31 cellular contexts compared by ENCODE assay signal in the genomic region with DNA sequence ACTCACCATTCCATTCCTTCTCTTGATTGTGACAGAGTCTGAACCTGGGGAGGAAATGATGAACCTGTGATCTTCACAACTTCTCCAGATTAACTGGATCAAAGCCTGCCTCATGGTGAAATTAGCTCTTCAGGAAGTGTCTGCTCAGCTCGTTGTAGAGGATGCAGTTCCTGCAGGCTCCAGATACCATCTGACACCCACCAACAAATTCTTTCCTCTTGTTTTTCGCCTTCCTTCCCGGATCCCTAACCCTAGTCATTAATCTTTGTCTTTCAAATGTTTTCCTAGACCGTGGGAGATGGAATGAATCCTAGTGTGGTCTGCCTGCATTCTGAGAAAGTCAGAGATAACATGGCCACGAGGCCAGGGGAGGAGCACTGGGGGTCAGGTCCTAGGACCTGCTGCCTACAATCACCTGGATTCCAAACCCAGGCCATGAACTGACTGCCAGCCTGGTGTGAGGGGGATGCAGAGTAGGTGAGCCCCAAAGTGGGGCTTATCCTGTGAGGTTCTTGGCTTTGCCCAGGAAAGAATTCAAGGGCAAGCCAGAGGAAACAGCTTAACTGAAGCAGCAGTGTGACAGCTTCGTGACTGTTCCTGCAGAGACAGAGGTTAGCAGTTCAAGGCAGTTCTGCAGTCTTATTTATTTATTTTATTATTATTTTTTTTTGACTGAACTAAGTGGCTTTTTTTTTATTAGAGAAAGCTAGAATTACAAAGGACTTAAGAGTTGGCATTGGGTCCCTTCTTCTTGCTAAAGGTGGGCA.
DNase-seq lines count a peak whose midpoint lies in the region; ATAC-seq and TF ChIP-seq lines count a peak whose summit lies in the region.
"Had no signal": no experiment of that assay in that cellular context is flagged by ENCODE, and none has a peak within 500 bp of the region (broad histone marks: within the 10 kb centered on the region; RNA-seq: fewer than 3 reads in every experiment).

No MANE protein-coding gene starts in this region.

- H3K4me3 ChIP-seq in Loucy (ENCODE audit: low read length, poor library complexity, severe bottlenecking): no peak overlapping the region
- H3K4me3 ChIP-seq in fibroblast of pulmonary artery (replicated peaks; ENCODE audit: low read depth, low read length): no peak overlapping the region
- no peak overlapping the region for H3K4me3 ChIP-seq in neuronal stem cell (ENCODE audit: low read length in 2 of 2)
- no peak overlapping the region for H3K4me3 ChIP-seq in MG63
- H3K4me3 ChIP-seq in mucosa of descending colon: no peak overlapping the region
- H3K4me3 ChIP-seq: dorsolateral prefrontal cortex, SJCRH30, suprapubic skin had no signal

- H3K4me1 ChIP-seq in Loucy (ENCODE audit: insufficient read depth, low read length, poor library complexity, severe bottlenecking) (peaks cover 12% of the 10 kb centered on the region), neuronal stem cell (ENCODE audit: control insufficient read depth in 2 of 2, insufficient read depth in 1 of 2, low read depth in 1 of 2, low read length in 2 of 2) (peaks cover 0 to 4% of the 10 kb centered on the region in 2 donors), mucosa of descending colon (ENCODE audit: low read depth) (no peaks in the 10 kb centered on the region)
- H3K4me1 ChIP-seq: parathyroid adenoma, SJCRH30 had no signal

- no peaks in the 10 kb centered on the region for H3F3A ChIP-seq in Loucy (ENCODE audit: low read depth)

- no peaks in the 10 kb centered on the region for H4K20me1 ChIP-seq in Loucy (ENCODE audit: insufficient read depth, low read length, poor library complexity, severe bottlenecking)

- no peak overlapping the region for H2BK120ac ChIP-seq in neuronal stem cell (ENCODE audit: low read depth, low read length)

- intact Hi-C loops in activated CD4-positive, alpha-beta T cell treated with anti-CD3 and anti-CD28 coated beads for 36 hours (cut with DNase I, micrococcal nuclease): no loop called here
- intact Hi-C loops in mucosa of descending colon (cut with DNase I, micrococcal nuclease): no loop called here

- WGBS in neuronal stem cell (ENCODE audit: extremely low coverage in 2 of 2, insufficient read length in 2 of 2, insufficient replicate concordance in 1 of 2), 2 donors: no CpG with 5 or more reads among the region's 6 CpGs

- H3K23ac ChIP-seq in neuronal stem cell (ENCODE audit: low read depth, low read length, poor library complexity): no peak overlapping the region

- no peak overlapping the region for H2BK15ac ChIP-seq in neuronal stem cell (ENCODE audit: low read length)

- ATAC-seq in activated CD4-positive, alpha-beta T cell treated with anti-CD3 and anti-CD28 coated beads for 36 hours: no peak
- ATAC-seq in HG03097 (IDR thresholded peaks at IDR 0.05; ENCODE audit: low FRiP score, unreplicated experiment) (no peak), mucosa of descending colon (no peak)
- ATAC-seq: activated CD4-positive, CD25-positive, alpha-beta regulatory T cell treated with anti-CD3 and anti-CD28 coated beads, Interleukin-2, amount 50 U/mL, for 24 hours; activated T-helper 17 cell treated with anti-CD3 and anti-CD28 coated beads, Interleukin-2, amount 50 U/mL, for 72 hours; left ventricle myocardium superior; natural killer cell treated with Interleukin-12 subunit alpha and Interleukin-12 subunit beta and Interleukin-15 and Interleukin-18, amount 100 ng/mL, for 72 hours; stimulated activated effector memory CD8-positive, alpha-beta T cell treated with anti-CD3 and anti-CD28 coated beads, Interleukin-12 subunit alpha, Interleukin-12 subunit beta, amount 100 ng/mL, for 72 hours had no signal

- H3K27ac ChIP-seq in neuronal stem cell (replicated peaks; ENCODE audit: low read length): no peak overlapping the region
- H3K27ac ChIP-seq: 22Rv1, dorsolateral prefrontal cortex, parathyroid adenoma, SJCRH30, suprapubic skin had no signal

- H3K14ac ChIP-seq in neuronal stem cell (ENCODE audit: low read length): no peak overlapping the region

- no peak overlapping the region for H2BK5ac ChIP-seq in neuronal stem cell (ENCODE audit: low read length)

- no peaks in the 10 kb centered on the region for H3K36me3 Mint-ChIP-seq in activated CD4-positive, alpha-beta T cell treated with anti-CD3 and anti-CD28 coated beads for 36 hours (ENCODE audit: low read depth)
- H3K36me3 Mint-ChIP-seq: brain; immature natural killer cell; natural killer cell treated with Interleukin-12 subunit alpha and Interleukin-12 subunit beta and Interleukin-15 and Interleukin-18, amount 100 ng/mL, for 72 hours; stimulated activated effector memory CD8-positive, alpha-beta T cell treated with anti-CD3 and anti-CD28 coated beads, Interleukin-12 subunit alpha, Interleukin-12 subunit beta, amount 100 ng/mL, for 72 hours had no signal

- peaks cover 2% of the 10 kb centered on the region for H3K27me3 Mint-ChIP-seq in activated CD4-positive, alpha-beta T cell treated with anti-CD3 and anti-CD28 coated beads for 36 hours

- POLR2A ChIA-PET in activated CD4-positive, alpha-beta T cell treated with anti-CD3 and anti-CD28 coated beads for 36 hours (lab: Charles Lee): no interaction called here

- no peaks in the 10 kb centered on the region for H3K79me1 ChIP-seq in neuronal stem cell (ENCODE audit: low read depth, low read length)

- H3K27me3 ChIP-seq in Loucy (ENCODE audit: insufficient read depth, low read length, poor library complexity, severe bottlenecking) (no peaks in the 10 kb centered on the region), neuronal stem cell (ENCODE audit: control insufficient read depth in 3 of 3, insufficient read depth in 3 of 3, low read depth in 1 of 3, low read length in 3 of 3) (peaks cover 0 to 18% (median 0%) of the 10 kb centered on the region in 3 experiments), MG63 (no peaks in the 10 kb centered on the region; the same call in 1 of the 2 replicates)
- H3K27me3 ChIP-seq: SJCRH30, suprapubic skin had no signal

- no peaks in the 10 kb centered on the region for H3K79me2 ChIP-seq in Loucy (ENCODE audit: insufficient read depth, low read length)
- H3K79me2 ChIP-seq: parathyroid adenoma had no signal

- H3K9me3 Mint-ChIP-seq in activated CD4-positive, alpha-beta T cell treated with anti-CD3 and anti-CD28 coated beads for 36 hours (ENCODE audit: low read depth): no peaks in the 10 kb centered on the region
- H3K9me3 Mint-ChIP-seq: activated CD4-positive, alpha-beta memory T cell treated with anti-CD3 and anti-CD28 coated beads, Interleukin-2, amount 10 ng/mL, durations not matched to agents 7 days and 5 days; activated T-helper 17 cell treated with anti-CD3 and anti-CD28 coated beads, Interleukin-2, amount 50 U/mL, for 72 hours; CD8-positive, alpha-beta memory T cell; H9; immature natural killer cell; natural killer cell treated with Interleukin-12 subunit alpha and Interleukin-12 subunit beta and Interleukin-15 and Interleukin-18, amount 100 ng/mL, for 72 hours; stimulated activated effector memory CD8-positive, alpha-beta T cell treated with anti-CD3 and anti-CD28 coated beads, Interleukin-12 subunit alpha, Interleukin-12 subunit beta, amount 100 ng/mL, for 72 hours had no signal

- H2AK5ac ChIP-seq in neuronal stem cell (ENCODE audit: low read depth, low read length): peak overlapping the region; percentile 60

- DNase-seq in activated CD4-positive, alpha-beta T cell treated with anti-CD3 and anti-CD28 coated beads for 36 hours: no peak
- DNase-seq in activated CD4-positive, alpha-beta T cell treated with anti-CD3 and anti-CD28 coated beads, Interleukin-2, amount 50 U/mL, for 4 hours: no peak
- peak; percentile 2 for DNase-seq in fibroblast of pulmonary artery (ENCODE audit: low read depth)
- no peak for DNase-seq in neuronal stem cell (ENCODE audit: low spot score)
- DNase-seq in MG63: no peak
- DNase-seq in mucosa of descending colon: no peak
- DNase-seq: activated CD4-positive, alpha-beta memory T cell treated with anti-CD3 and anti-CD28 coated beads, Interleukin-2, amount 10 ng/mL, durations not matched to agents 7 days and 5 days; CD8-positive, alpha-beta memory T cell; dorsolateral prefrontal cortex; H9; hypothalamus; immature natural killer cell; left ventricle myocardium superior; midbrain; NCI-H1417 treated with DMSO at 0.1 percent for 48 hours; NCI-H2081 treated with DMSO at 0.1 percent for 48 hours; NCI-H345; NCI-H748 treated with DMSO at 0.1 percent for 48 hours; SJCRH30; stimulated activated CD4-positive, alpha-beta T cell treated with anti-CD3 and anti-CD28 coated beads, Interleukin-4, amount 100 ng/mL, for 24 hours; T-helper 1 cell had no signal

- H3K4me1 Mint-ChIP-seq in activated CD4-positive, alpha-beta T cell treated with anti-CD3 and anti-CD28 coated beads for 36 hours: peaks cover 13% of the 10 kb centered on the region
- H3K4me1 Mint-ChIP-seq: brain; immature natural killer cell; stimulated activated effector memory CD8-positive, alpha-beta T cell treated with anti-CD3 and anti-CD28 coated beads, Interleukin-12 subunit alpha, Interleukin-12 subunit beta, amount 100 ng/mL, for 72 hours had no signal

- no peak overlapping the region for H2BK12ac ChIP-seq in neuronal stem cell (ENCODE audit: low read length)

- H3K4me3 Mint-ChIP-seq in activated CD4-positive, alpha-beta T cell treated with anti-CD3 and anti-CD28 coated beads for 36 hours: no peak overlapping the region
- H3K4me3 Mint-ChIP-seq: activated CD4-positive, alpha-beta memory T cell treated with anti-CD3 and anti-CD28 coated beads, Interleukin-2, amount 10 ng/mL, durations not matched to agents 7 days and 5 days; activated T-helper 17 cell treated with anti-CD3 and anti-CD28 coated beads, Interleukin-2, amount 50 U/mL, for 72 hours; brain; CD8-positive, alpha-beta memory T cell; H9; immature natural killer cell; natural killer cell treated with Interleukin-12 subunit alpha and Interleukin-12 subunit beta and Interleukin-15 and Interleukin-18, amount 100 ng/mL, for 72 hours; stimulated activated effector memory CD8-positive, alpha-beta T cell treated with anti-CD3 and anti-CD28 coated beads, Interleukin-12 subunit alpha, Interleukin-12 subunit beta, amount 100 ng/mL, for 72 hours had no signal

- H3K4me2 ChIP-seq in Loucy (ENCODE audit: low read depth, low read length, poor library complexity, severe bottlenecking) (no peak overlapping the region), neuronal stem cell (ENCODE audit: insufficient read depth, low read length, poor library complexity, severe bottlenecking) (no peak overlapping the region)

- H3K9ac ChIP-seq in Loucy (ENCODE audit: low read depth, low read length, poor library complexity, severe bottlenecking) (no peak overlapping the region), neuronal stem cell (ENCODE audit: low read depth, low read length, poor library complexity) (no peak overlapping the region)
- H3K9ac ChIP-seq: parathyroid adenoma had no signal

- no peak for TF ChIP-seq CTCF in Loucy (conservative IDR thresholded peaks at IDR 0.05; ENCODE audit: low read length)
- TF ChIP-seq CTCF in fibroblast of pulmonary artery (IDR thresholded peaks at IDR 0.05; ENCODE audit: low read length, missing control alignments): no peak
- no peak for TF ChIP-seq CTCF in mucosa of descending colon (IDR thresholded peaks at IDR 0.05)

- no peaks in the 10 kb centered on the region for H3K9me3 ChIP-seq in Loucy (ENCODE audit: insufficient read depth, low read depth, low read length)
- H3K9me3 ChIP-seq in neuronal stem cell (replicated peaks in 1 of 2; ENCODE audit: control insufficient read depth in 2 of 2, insufficient read depth in 1 of 2, low read depth in 1 of 2, low read length in 2 of 2): no peaks in the 10 kb centered on the region
- no peaks in the 10 kb centered on the region for H3K9me3 ChIP-seq in MG63
- no peaks in the 10 kb centered on the region for H3K9me3 ChIP-seq in mucosa of descending colon
- H3K9me3 ChIP-seq: SJCRH30, suprapubic skin had no signal

- H3K9me2 ChIP-seq in Loucy (replicated peaks; ENCODE audit: low read depth, low read length): no peaks in the 10 kb centered on the region

- no peak overlapping the region for H4K91ac ChIP-seq in neuronal stem cell (ENCODE audit: low read depth, low read length, poor library complexity)

- H3K36me3 ChIP-seq in Loucy (ENCODE audit: insufficient read depth, low read length): no peaks in the 10 kb centered on the region
- no peaks in the 10 kb centered on the region for H3K36me3 ChIP-seq in neuronal stem cell (replicated peaks in 1 of 2; ENCODE audit: control insufficient read depth in 2 of 2, insufficient read depth in 2 of 2, low read length in 2 of 2)
- H3K36me3 ChIP-seq in MG63: no peaks in the 10 kb centered on the region
- H3K36me3 ChIP-seq in mucosa of descending colon (ENCODE audit: low read depth): no peaks in the 10 kb centered on the region
- H3K36me3 ChIP-seq: SJCRH30, suprapubic skin had no signal

- peak overlapping the region; percentile 24; the same call in 1 of the 2 replicates for H2AFZ ChIP-seq in Loucy (ENCODE audit: low read length)
- H2AFZ ChIP-seq in neuronal stem cell (ENCODE audit: low read length): no peak overlapping the region
- H2AFZ ChIP-seq: parathyroid adenoma had no signal

- H3K4ac ChIP-seq in neuronal stem cell (ENCODE audit: low read length): no peak overlapping the region

- H3K18ac ChIP-seq in neuronal stem cell (ENCODE audit: low read length): no peak overlapping the region

- CTCF ChIA-PET in activated CD4-positive, alpha-beta T cell treated with anti-CD3 and anti-CD28 coated beads for 36 hours (lab: Charles Lee): interaction anchor here (0.7 kb wide), 1 partner anchor 47 kb away, joined by 5 read pairs; no protein-coding TSS in a partner anchor

- H4K8ac ChIP-seq in neuronal stem cell (ENCODE audit: low read depth, low read length): no peak overlapping the region

- H3K27ac Mint-ChIP-seq in activated CD4-positive, alpha-beta T cell treated with anti-CD3 and anti-CD28 coated beads for 36 hours: peak overlapping the region; percentile 7
- H3K27ac Mint-ChIP-seq: activated CD4-positive, alpha-beta memory T cell treated with anti-CD3 and anti-CD28 coated beads, Interleukin-2, amount 10 ng/mL, durations not matched to agents 7 days and 5 days; activated T-helper 17 cell treated with anti-CD3 and anti-CD28 coated beads, Interleukin-2, amount 50 U/mL, for 72 hours; brain; immature natural killer cell; natural killer cell treated with Interleukin-12 subunit alpha and Interleukin-12 subunit beta and Interleukin-15 and Interleukin-18, amount 100 ng/mL, for 72 hours; stimulated activated effector memory CD8-positive, alpha-beta T cell treated with anti-CD3 and anti-CD28 coated beads, Interleukin-12 subunit alpha, Interleukin-12 subunit beta, amount 100 ng/mL, for 72 hours had no signal
